In the genomic region with DNA sequence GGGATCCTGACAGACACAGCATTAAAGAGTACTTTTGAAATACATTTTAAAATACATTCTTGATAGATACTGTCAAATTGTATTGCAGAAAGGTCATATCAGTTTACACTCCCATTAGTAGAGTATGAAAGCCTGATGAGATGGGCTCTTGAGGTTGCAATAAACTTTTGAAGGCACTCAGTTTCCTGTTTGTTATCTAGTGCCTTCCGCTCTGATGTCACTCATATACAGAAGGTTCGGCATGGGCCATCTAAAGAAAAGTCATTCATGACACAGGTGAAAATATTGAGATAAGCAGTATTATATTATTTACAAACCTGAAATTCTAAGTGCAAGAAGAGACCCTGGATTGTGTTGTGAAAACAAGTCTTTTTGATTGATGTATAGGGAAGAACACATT, we compare ENCODE assay signal across 11 cellular contexts. TPM values are rescaled to one million over a fixed set of nuclear protein-coding genes. Genes with fewer than 3 reads are reported as not detected.
DNase-seq lines count a peak whose midpoint lies in the region; ATAC-seq and TF ChIP-seq lines count a peak whose summit lies in the region.
"Had no signal": no experiment of that assay in that cellular context is flagged by ENCODE, and none has a peak within 500 bp of the region (broad histone marks: within the 10 kb centered on the region; RNA-seq: fewer than 3 reads in every experiment).

No MANE protein-coding gene starts in this region.

- H3K36me3 Mint-ChIP-seq in activated CD4-positive, alpha-beta T cell treated with anti-CD3 and anti-CD28 coated beads for 36 hours (ENCODE audit: low read depth): peaks cover 1% of the 10 kb centered on the region
- no peaks in the 10 kb centered on the region for H3K36me3 Mint-ChIP-seq in activated naive CD8-positive, alpha-beta T cell

- DNase-seq in activated CD4-positive, alpha-beta T cell treated with anti-CD3 and anti-CD28 coated beads for 36 hours: no peak
- DNase-seq in activated CD4-positive, alpha-beta T cell treated with anti-CD3 and anti-CD28 coated beads for 48 hours: no peak
- peak in 1 of 3 donors; percentile 45 for DNase-seq in Peyer's patch
- DNase-seq in NCI-H2107 treated with DMSO at 0.1 percent for 48 hours (lab: John Stamatoyannopoulos, UW; ENCODE audit: unreplicated experiment): no peak
- no peak for DNase-seq in omental fat pad (ENCODE audit: low spot score)
- DNase-seq in NCI-H526 (lab: John Stamatoyannopoulos, UW): no peak
- DNase-seq: NCI-H2029 treated with DMSO at 0.1 percent for 48 hours had no signal

- H3K9me3 ChIP-seq in Peyer's patch (no peaks in the 10 kb centered on the region), neutrophil (no peaks in the 10 kb centered on the region)
- H3K9me3 ChIP-seq: thoracic aorta had no signal

- peak overlapping the region; percentile 17 for H3K4me3 Mint-ChIP-seq in activated CD4-positive, alpha-beta T cell treated with anti-CD3 and anti-CD28 coated beads for 36 hours
- peak overlapping the region; percentile 77 for H3K4me3 Mint-ChIP-seq in activated naive CD8-positive, alpha-beta T cell

- intact Hi-C loops in activated CD4-positive, alpha-beta T cell treated with anti-CD3 and anti-CD28 coated beads for 36 hours (cut with DNase I, micrococcal nuclease): loop anchor here (1.0 to 10.0 kb wide), 5 partner anchors 9 to 218 kb away; a partner anchor contains a TSS

- no peaks in the 10 kb centered on the region for H3K9me3 Mint-ChIP-seq in activated CD4-positive, alpha-beta T cell treated with anti-CD3 and anti-CD28 coated beads for 36 hours (ENCODE audit: low read depth)
- no peaks in the 10 kb centered on the region for H3K9me3 Mint-ChIP-seq in activated naive CD8-positive, alpha-beta T cell (ENCODE audit: low read depth)

- H3K27ac ChIP-seq in Peyer's patch: peak overlapping the region; percentile 28 to 59 (median 50)
- peak overlapping the region; percentile 78 for H3K27ac ChIP-seq in neutrophil
- H3K27ac ChIP-seq: HL-60, thoracic aorta had no signal

- peak overlapping the region; percentile 89 for H3K27ac Mint-ChIP-seq in activated CD4-positive, alpha-beta T cell treated with anti-CD3 and anti-CD28 coated beads for 36 hours
- peak overlapping the region; percentile 89 for H3K27ac Mint-ChIP-seq in activated naive CD8-positive, alpha-beta T cell

- no peaks in the 10 kb centered on the region for H3K27me3 ChIP-seq in Peyer's patch
- no peaks in the 10 kb centered on the region for H3K27me3 ChIP-seq in neutrophil

- peaks cover 66% of the 10 kb centered on the region for H3K4me1 Mint-ChIP-seq in activated CD4-positive, alpha-beta T cell treated with anti-CD3 and anti-CD28 coated beads for 36 hours
- peaks cover 63% of the 10 kb centered on the region for H3K4me1 Mint-ChIP-seq in activated naive CD8-positive, alpha-beta T cell (ENCODE audit: low read depth)

- POLR2A ChIA-PET in activated CD4-positive, alpha-beta T cell treated with anti-CD3 and anti-CD28 coated beads for 36 hours (lab: Charles Lee): interaction anchor here (0.6 to 0.8 kb wide), 2 partner anchors 10 to 37 kb away, joined by 4 to 5 read pairs; a partner anchor contains a TSS

- CTCF ChIA-PET in activated CD4-positive, alpha-beta T cell treated with anti-CD3 and anti-CD28 coated beads for 36 hours (lab: Charles Lee): interaction anchor here (0.7 to 1.3 kb wide), 9 partner anchors 8 to 190 kb away, joined by 3 to 9 read pairs (median 4); a partner anchor contains a TSS

- no peaks in the 10 kb centered on the region for H3K27me3 Mint-ChIP-seq in activated CD4-positive, alpha-beta T cell treated with anti-CD3 and anti-CD28 coated beads for 36 hours
- no peaks in the 10 kb centered on the region for H3K27me3 Mint-ChIP-seq in activated naive CD8-positive, alpha-beta T cell

- H3K36me3 ChIP-seq in Peyer's patch: no peaks in the 10 kb centered on the region
- no peaks in the 10 kb centered on the region for H3K36me3 ChIP-seq in neutrophil
- H3K36me3 ChIP-seq: thoracic aorta had no signal

- H3K4me3 ChIP-seq in Peyer's patch (no peak overlapping the region), neutrophil (ENCODE audit: low read depth in 1 of 2, low read length in 1 of 2) (no peak overlapping the region)
- H3K4me3 ChIP-seq: thoracic aorta had no signal

- H3K4me1 ChIP-seq in Peyer's patch (peaks cover 0 to 13% (median 4%) of the 10 kb centered on the region in 4 donors), neutrophil (ENCODE audit: control insufficient read depth in 1 of 2, insufficient read depth in 1 of 2, low read depth in 1 of 2, low read length in 1 of 2) (peaks cover 68 to 78% of the 10 kb centered on the region in 2 experiments)

- TF ChIP-seq POLR2A in Peyer's patch (IDR thresholded peaks at IDR 0.05): no peak

- peak; percentile 56 for ATAC-seq in activated CD4-positive, alpha-beta T cell treated with anti-CD3 and anti-CD28 coated beads for 36 hours
- ATAC-seq in omental fat pad (ENCODE audit: low FRiP score): no peak

- TF ChIP-seq CTCF in Peyer's patch (IDR thresholded peaks at IDR 0.05) (no peak), neutrophil (IDR thresholded peaks at IDR 0.05) (no peak), omental fat pad (IDR thresholded peaks at IDR 0.05) (no peak)

RNA-seq across cellular contexts. Expression of a gene that starts 36.5 kb away (rescaled TPM):
- total RNA-seq in activated CD4-positive, alpha-beta T cell treated with anti-CD3 and anti-CD28 coated beads for 36 hours: 10 to 100 TPM; 35.6 to 43.5 TPM
- 10 to 100 TPM; 16.6 to 70.1 (median 24.5) TPM for total RNA-seq in Peyer's patch
- 10 to 100 TPM; 38.8 to 64.8 (median 52.3) TPM for total RNA-seq in omental fat pad

RNA-seq across cellular contexts. Expression of a gene that starts 40.7 kb away (rescaled TPM):
- 100 to 1,000 TPM; 129 to 142 TPM for total RNA-seq in activated CD4-positive, alpha-beta T cell treated with anti-CD3 and anti-CD28 coated beads for 36 hours
- total RNA-seq in Peyer's patch (100 to 1,000 TPM; 144 to 220 (median 199) TPM), omental fat pad (100 to 1,000 TPM; 142 to 191 (median 158) TPM)
